Comparison of ENCODE assay signal across 8 cellular contexts in genomic region chr7:151351027-151351426, GRCh38. TPM values are rescaled to one million over a fixed set of nuclear protein-coding genes. Genes with fewer than 3 reads are reported as not detected.
DNase-seq lines count a peak whose midpoint lies in the region; ATAC-seq, FAIRE-seq and TF ChIP-seq lines count a peak whose summit lies in the region.

No MANE protein-coding gene starts in this region.

- H3K27me3 ChIP-seq in thymus (ENCODE audit: control insufficient read depth, insufficient read depth) (no peaks in the 10 kb centered on the region), esophagus squamous epithelium (no peaks in the 10 kb centered on the region)

- intact Hi-C loops in Right ventricle myocardium inferior (cut with DNase I), result no loop called here
- intact Hi-C loops in cardiac septum (cut with DNase I), result no loop called here
- intact Hi-C loops in esophagus squamous epithelium (cut with DNase I), result no loop called here

- H3K36me3 Mint-ChIP-seq in WTC11, result peaks cover 47% of the 10 kb centered on the region

- CTCF ChIA-PET in WTC11 (lab: Charles Lee), result interaction anchor here (0.6 to 5.8 kb wide), 26 partner anchors 9 to 411 kb away, joined by 3 to 71 read pairs (median 4); partner anchors contain the start of genes ABCF2, CRYGN and NUB1

- H3K36me3 ChIP-seq in thymus (ENCODE audit: control insufficient read depth, insufficient read depth) (peaks cover 32% of the 10 kb centered on the region), esophagus squamous epithelium (peaks cover 2 to 96% (median 8%) of the 10 kb centered on the region in 3 donors)

- H3K4me3 ChIP-seq in fibroblast of mammary gland (ENCODE audit: control insufficient read depth, low read depth, low read length), result no peak overlapping the region
- no peak overlapping the region for H3K4me3 ChIP-seq in thymus (ENCODE audit: low read length)
- no peak overlapping the region for H3K4me3 ChIP-seq in esophagus squamous epithelium

- DNase-seq in Right ventricle myocardium inferior (ENCODE audit: missing footprints) (no peak), cardiac septum (ENCODE audit: low spot score) (no peak), WTC11 (ENCODE audit: low spot score) (peak; percentile 75), fibroblast of mammary gland (ENCODE audit: low read depth) (no peak), globus pallidus (ENCODE audit: low spot score) (no peak), urothelium cell line (ENCODE audit: low spot score) (no peak), esophagus squamous epithelium (lab: John Stamatoyannopoulos, UW) (no peak)

- H3K4me1 Mint-ChIP-seq in WTC11, result no peaks in the 10 kb centered on the region

- no peaks in the 10 kb centered on the region for H3K27me3 Mint-ChIP-seq in WTC11 (ENCODE audit: low read depth)

- no peak overlapping the region for H3K27ac Mint-ChIP-seq in WTC11

- H3K4me1 ChIP-seq in thymus (ENCODE audit: control insufficient read depth, insufficient read depth, low read length) (peaks cover 20% of the 10 kb centered on the region), esophagus squamous epithelium (peaks cover 7 to 35% (median 10%) of the 10 kb centered on the region in 3 donors)

- H3K9me3 ChIP-seq in thymus (ENCODE audit: control insufficient read depth) (no peaks in the 10 kb centered on the region), esophagus squamous epithelium (no peaks in the 10 kb centered on the region)

- H3K27ac ChIP-seq in thymus (ENCODE audit: low read depth) (peak overlapping the region; percentile 65), esophagus squamous epithelium (no peak overlapping the region)

- TF ChIP-seq CTCF in WTC11 (IDR thresholded peaks at IDR 0.05) (peak; percentile 53), fibroblast of mammary gland (conservative IDR thresholded peaks at IDR 0.05; ENCODE audit: control insufficient read depth, insufficient read depth, low read depth, low read length) (peak; percentile 17), esophagus squamous epithelium (IDR thresholded peaks at IDR 0.05) (peak in 1 of 6 experiments; percentile 5)

- WGBS in thymus, result 85% methylated on average over 8 of the region's 8 CpGs
- WGBS in esophagus squamous epithelium, 2 donors, result 47 to 57% methylated on average over 7 to 8 of the region's 8 CpGs

- POLR2A ChIA-PET in WTC11 (lab: Charles Lee), result no interaction called here

- no peak overlapping the region for H3K4me3 Mint-ChIP-seq in WTC11

- ATAC-seq in Right ventricle myocardium inferior (peak; percentile 39), WTC11 (peak; percentile 96)

- no peak for TF ChIP-seq POLR2A in esophagus squamous epithelium (IDR thresholded peaks at IDR 0.05)

- no peaks in the 10 kb centered on the region for H3K9me3 Mint-ChIP-seq in WTC11

- FAIRE-seq in urothelium cell line (lab: Jason Lieb, UNC), result no peak

TF ChIP-seq in WTC11, 78 proteins besides CTCF, POLR2A, EP300 and RAD21:
- TF ChIP-seq NFYB (CRISPR knock-in tag; conservative IDR thresholded peaks at IDR 0.05; ENCODE audit: low read depth) (no peak), SMAD3 (CRISPR knock-in tag; IDR thresholded peaks at IDR 0.05; ENCODE audit: borderline replicate concordance) (no peak), ATF2 (CRISPR knock-in tag; IDR thresholded peaks at IDR 0.05; ENCODE audit: borderline replicate concordance, low read depth) (no peak), ZNF219 (CRISPR knock-in tag; IDR thresholded peaks at IDR 0.05; ENCODE audit: borderline replicate concordance) (no peak), MXD4 (CRISPR knock-in tag; IDR thresholded peaks at IDR 0.05; ENCODE audit: borderline replicate concordance) (no peak), ARID4B (CRISPR knock-in tag; IDR thresholded peaks at IDR 0.05; ENCODE audit: borderline replicate concordance) (no peak), ZNF232 (CRISPR knock-in tag; IDR thresholded peaks at IDR 0.05) (no peak), CBFB (CRISPR knock-in tag; IDR thresholded peaks at IDR 0.05; ENCODE audit: low read depth) (no peak), CDX4 (CRISPR knock-in tag; IDR thresholded peaks at IDR 0.05; ENCODE audit: borderline replicate concordance) (no peak), FOXP4 (CRISPR knock-in tag; IDR thresholded peaks at IDR 0.05) (no peak), RORB (CRISPR knock-in tag; IDR thresholded peaks at IDR 0.05) (no peak)

RNA-seq across cellular contexts. Expression of gene NUB1, which starts 9.4 kb away (rescaled TPM):
- total RNA-seq in Right ventricle myocardium inferior (31.3 TPM), cardiac septum (32.6 TPM), WTC11 (2021) (31.2 to 38.3 TPM (median 33.5 TPM) in 3 replicates), esophagus squamous epithelium (10 to 100 TPM; 16.8 to 46.7 (median 26.1) TPM)
- polyA plus RNA-seq in thymus, result 48.5 TPM

RNA-seq across cellular contexts. Expression of gene WDR86, which starts 58.8 kb away (rescaled TPM):
- 0.41 TPM for total RNA-seq in Right ventricle myocardium inferior
- total RNA-seq in cardiac septum, result not detected
- 24.4 to 32.4 TPM (median 30.7 TPM) in 3 replicates for total RNA-seq in WTC11 (2021)
- 1.3 TPM for polyA plus RNA-seq in thymus
- 1 to 10 TPM in 2 of 4 donors, under 1 TPM in 2; 0.53 to 4.6 (median 1.5) TPM for total RNA-seq in esophagus squamous epithelium
